ENCODE assay signal across 16 cellular contexts in genomic region chr20:3044336-3044965, GRCh38. TPM values are rescaled to one million over a fixed set of nuclear protein-coding genes. Genes with fewer than 3 reads are reported as not detected.
DNase-seq lines count a peak whose midpoint lies in the region; ATAC-seq and TF ChIP-seq lines count a peak whose summit lies in the region.
"Had no signal": no experiment of that assay in that cellular context is flagged by ENCODE, and none has a peak within 500 bp of the region (broad histone marks: within the 10 kb centered on the region; RNA-seq: fewer than 3 reads in every experiment).

No MANE protein-coding gene starts in this region.

- no peaks in the 10 kb centered on the region for H3K9me3 ChIP-seq in breast epithelium
- H3K9me3 ChIP-seq: body of pancreas had no signal

- peaks cover 36% of the 10 kb centered on the region for H3K4me1 Mint-ChIP-seq in T-helper 1 cell treated with Interleukin-12 subunit alpha and Interleukin-12 subunit beta and Interleukin-4 antibody, amounts not matched to agents 30 μg/mL and 1 μg/mL, for 36 hours (ENCODE audit: low read depth)
- H3K4me1 Mint-ChIP-seq in HFFc6 (ENCODE audit: low read depth) = peaks cover 28% of the 10 kb centered on the region
- H3K4me1 Mint-ChIP-seq in osteocyte (ENCODE audit: unreplicated experiment) = peaks cover 23% of the 10 kb centered on the region

- no peak for TF ChIP-seq CTCF in HFFc6 (IDR thresholded peaks at IDR 0.05)
- no peak for TF ChIP-seq CTCF in breast epithelium (IDR thresholded peaks at IDR 0.05)
- TF ChIP-seq CTCF in osteocyte (IDR thresholded peaks at IDR 0.05) = no peak

- H3K9me3 Mint-ChIP-seq in T-helper 1 cell treated with Interleukin-12 subunit alpha and Interleukin-12 subunit beta and Interleukin-4 antibody, amounts not matched to agents 30 μg/mL and 1 μg/mL, for 36 hours = no peaks in the 10 kb centered on the region
- H3K9me3 Mint-ChIP-seq in HFFc6 (no peaks in the 10 kb centered on the region), osteocyte (ENCODE audit: unreplicated experiment) (no peaks in the 10 kb centered on the region)

- peak overlapping the region; percentile 93 to 94 for H3K27ac ChIP-seq in breast epithelium

- H3K27ac Mint-ChIP-seq in T-helper 1 cell treated with Interleukin-12 subunit alpha and Interleukin-12 subunit beta and Interleukin-4 antibody, amounts not matched to agents 30 μg/mL and 1 μg/mL, for 36 hours = no peak overlapping the region
- peak overlapping the region; percentile 84 for H3K27ac Mint-ChIP-seq in HFFc6
- no peak overlapping the region for H3K27ac Mint-ChIP-seq in osteocyte (ENCODE audit: unreplicated experiment)

- DNase-seq in T-helper 1 cell (no peak), HFFc6 (no peak), breast epithelium (ENCODE audit: low spot score in 2 of 2) (no peak), osteocyte (ENCODE audit: extremely low spot score, unreplicated experiment) (no peak), AG08395 (ENCODE audit: low spot score) (no peak)
- DNase-seq: body of pancreas; erythroblast; NCI-H1417; NCI-H82; stimulated activated CD4-positive, alpha-beta T cell treated with anti-CD3 and anti-CD28 coated beads, Interleukin-15, amount 100 ng/mL, for 24 hours had no signal

- no peaks in the 10 kb centered on the region for H3K27me3 ChIP-seq in breast epithelium
- H3K27me3 ChIP-seq: body of pancreas had no signal

- TF ChIP-seq POLR2A in breast epithelium (IDR thresholded peaks at IDR 0.05) = no peak

- ATAC-seq in activated CD4-positive, CD25-positive, alpha-beta regulatory T cell treated with anti-CD3 and anti-CD28 coated beads, Interleukin-2, amount 50 U/mL, for 24 hours = no peak
- no peak for ATAC-seq in HG03108 (IDR thresholded peaks at IDR 0.05; ENCODE audit: unreplicated experiment)

- no peaks in the 10 kb centered on the region for H3K36me3 ChIP-seq in breast epithelium

- no peaks in the 10 kb centered on the region for H3K27me3 Mint-ChIP-seq in T-helper 1 cell treated with Interleukin-12 subunit alpha and Interleukin-12 subunit beta and Interleukin-4 antibody, amounts not matched to agents 30 μg/mL and 1 μg/mL, for 36 hours (ENCODE audit: low read depth)
- H3K27me3 Mint-ChIP-seq in HFFc6 (ENCODE audit: insufficient read depth) = no peaks in the 10 kb centered on the region; the same call in 1 of the 2 replicates
- H3K27me3 Mint-ChIP-seq in osteocyte (ENCODE audit: unreplicated experiment) = no peaks in the 10 kb centered on the region

- H3K4me3 ChIP-seq in breast epithelium = peak overlapping the region in 1 of 3 donors; percentile 91

- peak overlapping the region; percentile 50 for H3K4me3 Mint-ChIP-seq in T-helper 1 cell treated with Interleukin-12 subunit alpha and Interleukin-12 subunit beta and Interleukin-4 antibody, amounts not matched to agents 30 μg/mL and 1 μg/mL, for 36 hours
- peak overlapping the region; percentile 92 for H3K4me3 Mint-ChIP-seq in HFFc6
- peak overlapping the region; percentile 87 for H3K4me3 Mint-ChIP-seq in osteocyte (ENCODE audit: unreplicated experiment)

- peaks cover 4 to 5% of the 10 kb centered on the region in 2 donors for H3K4me1 ChIP-seq in breast epithelium

- intact Hi-C loops in breast epithelium (cut with DNase I; ENCODE audit: low total_unique reads) = no loop called here

- peaks cover 17% of the 10 kb centered on the region for H3K36me3 Mint-ChIP-seq in T-helper 1 cell treated with Interleukin-12 subunit alpha and Interleukin-12 subunit beta and Interleukin-4 antibody, amounts not matched to agents 30 μg/mL and 1 μg/mL, for 36 hours (ENCODE audit: low read depth)
- H3K36me3 Mint-ChIP-seq in HFFc6 (ENCODE audit: low read depth) = peaks cover 15% of the 10 kb centered on the region
- peaks cover 19% of the 10 kb centered on the region for H3K36me3 Mint-ChIP-seq in osteocyte (ENCODE audit: unreplicated experiment)

RNA-seq across cellular contexts. Expression of gene GNRH2, which starts 1.0 kb away (rescaled TPM):
- under 1 TPM in 1 of 6 experiments, not detected in 5; 0.26 TPM for total RNA-seq in HFFc6 (2021; fragmentation: NEBNext Ultra II Directional; extraction: Animal tissue kit (Norgen Biotek cat#: 25700))
- total RNA-seq in breast epithelium = not detected
- total RNA-seq in osteocyte = not detected in 2 replicates
- total RNA-seq: A172, body of pancreas, Daoy, myocyte had no signal

RNA-seq across cellular contexts. Expression of gene MRPS26, which starts 1.4 kb away (rescaled TPM):
- 10 to 100 TPM; 31.7 to 46.8 (median 36.0) TPM for total RNA-seq in HFFc6 (2021; fragmentation: NEBNext Ultra II Directional; extraction: Animal tissue kit (Norgen Biotek cat#: 25700))
- 10 to 100 TPM; 34.4 to 50.8 (median 44.9) TPM for total RNA-seq in breast epithelium
- total RNA-seq in osteocyte = 40.1 and 44.4 TPM in 2 replicates

RNA-seq across cellular contexts. Expression of gene OXT, which starts 27.0 kb away (rescaled TPM):
- total RNA-seq in HFFc6 (2021; fragmentation: NEBNext Ultra II Directional; extraction: Animal tissue kit (Norgen Biotek cat#: 25700)) = not detected
- 1 to 10 TPM in 1 of 3 donors, not detected in 2; 4.5 TPM for total RNA-seq in breast epithelium
- not detected in 2 replicates for total RNA-seq in osteocyte
- total RNA-seq: A172, body of pancreas, Daoy, myocyte had no signal

RNA-seq across cellular contexts. Expression of gene AVP, which starts 40.1 kb away (rescaled TPM):
- total RNA-seq in HFFc6 (2021; fragmentation: NEBNext Ultra II Directional; extraction: Animal tissue kit (Norgen Biotek cat#: 25700)) = not detected
- not detected for total RNA-seq in breast epithelium
- not detected in 2 replicates for total RNA-seq in osteocyte
- total RNA-seq: A172, body of pancreas, Daoy, myocyte had no signal
